ENCODE assay signal across 8 cellular contexts in the genomic region with DNA sequence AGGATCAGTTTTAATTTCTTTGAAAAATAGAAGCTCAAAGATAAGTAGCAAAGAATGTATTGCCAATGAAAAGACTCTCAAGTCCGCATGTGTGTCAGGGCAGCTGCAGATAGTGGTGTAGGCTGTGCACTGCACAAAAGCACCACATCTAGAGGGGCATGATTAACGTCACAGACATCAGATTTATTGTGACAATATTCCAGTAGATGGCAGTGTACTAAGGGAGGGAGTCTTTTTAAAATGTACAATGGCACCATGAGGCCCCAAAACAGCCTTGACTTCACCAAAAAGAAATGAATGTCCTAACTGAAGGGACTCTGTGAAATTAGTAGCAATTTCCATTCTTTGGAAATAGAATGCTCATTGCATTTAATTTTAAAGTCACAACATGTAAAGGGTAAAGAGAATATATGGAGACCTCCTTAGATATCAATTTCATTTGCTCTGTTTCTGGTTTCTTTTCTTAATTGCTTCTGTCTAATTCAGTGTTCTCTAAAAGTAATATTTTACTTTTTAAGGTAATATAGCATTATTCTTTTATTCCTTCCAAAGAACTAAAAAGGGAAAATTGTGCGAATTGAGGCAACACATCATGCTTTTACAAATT.
DNase-seq lines count a peak whose midpoint lies in the region; ATAC-seq and TF ChIP-seq lines count a peak whose summit lies in the region.

No MANE protein-coding gene starts in this region.

- ATAC-seq in GM19452 (IDR thresholded peaks at IDR 0.05; ENCODE audit: unreplicated experiment) (peak; percentile 91), HG03439 (IDR thresholded peaks at IDR 0.05; ENCODE audit: unreplicated experiment) (peak; percentile 82), mucosa of descending colon (peak; percentile 75)

- DNase-seq in SKM-1 treated with dmso at 0.1 percent for 144 hours (lab: John Stamatoyannopoulos, UW; ENCODE audit: unreplicated experiment): peak; percentile 17
- no peak for DNase-seq in SKM-1 (lab: John Stamatoyannopoulos, UW; ENCODE audit: unreplicated experiment)
- DNase-seq in OCI-M1 (lab: John Stamatoyannopoulos, UW): peak; percentile 80
- peak; percentile 58 to 74 for DNase-seq in dermis microvascular lymphatic vessel endothelial cell (ENCODE audit: low read depth in 2 of 2)
- peak in 1 of 3 donors; percentile 7 for DNase-seq in mucosa of descending colon
- DNase-seq in stimulated activated CD8-positive, alpha-beta memory T cell treated with anti-CD3 and anti-CD28 coated beads, Interleukin-4, amount 100 ng/mL, for 48 hours: no peak

- no peaks in the 10 kb centered on the region for H3K4me1 ChIP-seq in mucosa of descending colon (ENCODE audit: low read depth)

- intact Hi-C loops in mucosa of descending colon (cut with DNase I, micrococcal nuclease): no loop called here

- no peaks in the 10 kb centered on the region for H3K36me3 ChIP-seq in mucosa of descending colon (ENCODE audit: low read depth)

- H3K9me3 ChIP-seq in mucosa of descending colon: no peaks in the 10 kb centered on the region

- no peak overlapping the region for H3K4me3 ChIP-seq in mucosa of descending colon

- TF ChIP-seq CTCF in mucosa of descending colon (IDR thresholded peaks at IDR 0.05): no peak

Comparison
In these comparisons a context has a peak if more than half of its experiments do, and no peak if none do; other contexts are left out.
1. DNase-seq: peak in SKM-1 treated with dmso at 0.1 percent for 144 hours (single experiment), OCI-M1 (single experiment) and dermis microvascular lymphatic vessel endothelial cell (2 of 2); none in SKM-1 (single experiment) and stimulated activated CD8-positive, alpha-beta memory T cell treated with anti-CD3 and anti-CD28 coated beads, Interleukin-4, amount 100 ng/mL, for 48 hours (single experiment).
2. Peak in every context shown above with its lines, with median percentiles within 50 percentile points of each other: ATAC-seq.